In the genomic region with DNA sequence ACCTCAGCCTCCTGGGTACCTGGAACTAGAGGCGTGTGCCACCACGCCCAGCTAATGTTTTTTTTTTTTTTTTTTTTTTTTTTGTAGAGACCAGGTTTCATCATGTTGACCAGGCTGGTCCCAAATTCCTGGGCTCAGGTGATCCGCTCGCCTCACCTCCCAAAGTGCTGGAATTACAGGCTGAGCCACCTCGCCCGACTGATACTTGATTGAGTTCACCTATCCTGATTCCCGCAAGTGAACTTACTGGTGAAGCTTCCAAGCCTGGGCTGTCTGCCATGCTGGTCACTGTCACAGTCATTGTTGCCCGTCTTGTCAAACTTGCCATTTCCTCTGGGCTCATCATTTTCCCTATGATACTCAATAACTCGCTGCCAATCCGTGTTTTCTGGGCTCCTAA, we compare ENCODE assay signal across 26 cellular contexts.
"Had no signal": no experiment of that assay in that cellular context is flagged by ENCODE, and none has a peak within 500 bp of the region (broad histone marks: within the 10 kb centered on the region; RNA-seq: fewer than 3 reads in every experiment).

No MANE protein-coding gene starts in this region.

- H3K4me1 Mint-ChIP-seq: activated CD4-positive, alpha-beta T cell treated with anti-CD3 and anti-CD28 coated beads for 36 hours; brain; endodermal cell had no signal

- H3K27ac Mint-ChIP-seq: activated CD4-positive, alpha-beta memory T cell treated with anti-CD3 and anti-CD28 coated beads for 36 hours; activated CD4-positive, alpha-beta T cell treated with anti-CD3 and anti-CD28 coated beads for 36 hours; activated CD4-positive, alpha-beta T cell treated with anti-CD3 and anti-CD28 coated beads, Interleukin-2, amount 10 ng/mL, durations not matched to agents 24 days and 14 days; activated naive CD4-positive, alpha-beta T cell treated with anti-CD3 and anti-CD28 coated beads, Interleukin-2, amount 10 ng/mL, durations not matched to agents 7 days and 5 days; activated naive CD4-positive, alpha-beta T cell treated with anti-CD3 and anti-CD28 coated beads, Interleukin-2, amount 50 U/mL, for 72 hours; activated naive CD8-positive, alpha-beta T cell treated with anti-CD3 and anti-CD28 coated beads, Interleukin-2, amount 10 ng/mL, durations not matched to agents 7 days and 5 days; brain; dendritic cell treated with granulocyte-macrophage colony-stimulating factor and Interleukin-4, amounts not matched to agents 40 ng/mL and 50 ng/mL, for 4 days; endodermal cell had no signal

- H3K4me3 ChIP-seq: ascending aorta, breast epithelium, cardiac muscle cell, coronary artery, dorsolateral prefrontal cortex had no signal

- DNase-seq: activated CD4-positive, alpha-beta memory T cell treated with anti-CD3 and anti-CD28 coated beads for 36 hours; activated CD4-positive, alpha-beta T cell treated with anti-CD3 and anti-CD28 coated beads for 36 hours; activated CD4-positive, alpha-beta T cell treated with anti-CD3 and anti-CD28 coated beads, Interleukin-2, amount 10 ng/mL, durations not matched to agents 24 days and 14 days; activated CD4-positive, CD25-positive, alpha-beta regulatory T cell; activated CD4-positive, CD25-positive, alpha-beta regulatory T cell treated with anti-CD3 and anti-CD28 coated beads, Interleukin-2, amount 50 U/mL, for 72 hours; activated gamma-delta T cell; activated naive CD4-positive, alpha-beta T cell; activated naive CD4-positive, alpha-beta T cell treated with anti-CD3 and anti-CD28 coated beads, Interleukin-2, amount 10 ng/mL, durations not matched to agents 7 days and 5 days; activated naive CD8-positive, alpha-beta T cell treated with anti-CD3 and anti-CD28 coated beads, Interleukin-2, amount 10 ng/mL, durations not matched to agents 7 days and 5 days; activated T-cell treated with anti-CD3 and anti-CD28 coated beads, Interleukin-2, amount 50 U/mL, for 4 hours; central memory CD4-positive, alpha-beta T cell; cerebellar nuclear complex; dorsolateral prefrontal cortex; effector memory CD4-positive, alpha-beta T cell; endodermal cell; foreskin fibroblast; T-helper 1 cell; T-helper 2 cell had no signal

- H3K36me3 Mint-ChIP-seq: activated CD4-positive, alpha-beta memory T cell treated with anti-CD3 and anti-CD28 coated beads for 36 hours; activated naive CD4-positive, alpha-beta T cell treated with anti-CD3 and anti-CD28 coated beads, Interleukin-2, amount 10 ng/mL, durations not matched to agents 7 days and 5 days; activated naive CD4-positive, alpha-beta T cell treated with anti-CD3 and anti-CD28 coated beads, Interleukin-2, amount 50 U/mL, for 72 hours; activated naive CD8-positive, alpha-beta T cell treated with anti-CD3 and anti-CD28 coated beads, Interleukin-2, amount 10 ng/mL, durations not matched to agents 7 days and 5 days; brain had no signal

- H3K27me3 Mint-ChIP-seq: activated CD4-positive, alpha-beta memory T cell treated with anti-CD3 and anti-CD28 coated beads for 36 hours; activated CD4-positive, alpha-beta T cell treated with anti-CD3 and anti-CD28 coated beads for 36 hours had no signal

- H3K9me3 ChIP-seq: ascending aorta, breast epithelium had no signal

- ATAC-seq: activated CD4-positive, alpha-beta T cell treated with anti-CD3 and anti-CD28 coated beads for 36 hours; activated naive CD4-positive, alpha-beta T cell treated with anti-CD3 and anti-CD28 coated beads, Interleukin-2, amount 50 U/mL, for 72 hours; activated T-cell treated with anti-CD3 and anti-CD28 coated beads, Interleukin-2, amount 50 U/mL, for 4 hours had no signal

- H3K4me3 Mint-ChIP-seq: activated CD4-positive, alpha-beta memory T cell treated with anti-CD3 and anti-CD28 coated beads for 36 hours; activated CD4-positive, alpha-beta T cell treated with anti-CD3 and anti-CD28 coated beads for 36 hours; activated CD4-positive, alpha-beta T cell treated with anti-CD3 and anti-CD28 coated beads, Interleukin-2, amount 10 ng/mL, durations not matched to agents 24 days and 14 days; activated naive CD4-positive, alpha-beta T cell treated with anti-CD3 and anti-CD28 coated beads, Interleukin-2, amount 10 ng/mL, durations not matched to agents 7 days and 5 days; activated naive CD8-positive, alpha-beta T cell treated with anti-CD3 and anti-CD28 coated beads, Interleukin-2, amount 10 ng/mL, durations not matched to agents 7 days and 5 days; activated T-cell treated with anti-CD3 and anti-CD28 coated beads, Interleukin-2, amount 50 U/mL, for 4 hours; brain; dendritic cell treated with granulocyte-macrophage colony-stimulating factor and Interleukin-4, amounts not matched to agents 40 ng/mL and 50 ng/mL, for 4 days; endodermal cell had no signal

- H3K9me3 Mint-ChIP-seq: activated CD4-positive, alpha-beta memory T cell treated with anti-CD3 and anti-CD28 coated beads for 36 hours; activated CD4-positive, alpha-beta T cell treated with anti-CD3 and anti-CD28 coated beads, Interleukin-2, amount 10 ng/mL, durations not matched to agents 24 days and 14 days; activated naive CD4-positive, alpha-beta T cell treated with anti-CD3 and anti-CD28 coated beads, Interleukin-2, amount 10 ng/mL, durations not matched to agents 7 days and 5 days; activated naive CD4-positive, alpha-beta T cell treated with anti-CD3 and anti-CD28 coated beads, Interleukin-2, amount 50 U/mL, for 72 hours; activated naive CD8-positive, alpha-beta T cell treated with anti-CD3 and anti-CD28 coated beads, Interleukin-2, amount 10 ng/mL, durations not matched to agents 7 days and 5 days; activated T-cell treated with anti-CD3 and anti-CD28 coated beads, Interleukin-2, amount 50 U/mL, for 4 hours; brain; dendritic cell treated with granulocyte-macrophage colony-stimulating factor and Interleukin-4, amounts not matched to agents 40 ng/mL and 50 ng/mL, for 4 days; endodermal cell had no signal

- FAIRE-seq: frontal cortex had no signal
